Comparison of ENCODE assay signal across 1 cellular context in genomic region chr12:64976131-64976530, GRCh38.
TF ChIP-seq lines count a peak whose summit lies in the region.

No MANE protein-coding gene starts in this region.

TF ChIP-seq in H1, 55 proteins besides CTCF, POLR2A, EP300 and RAD21 (continued from another document):
- no peak for TF ChIP-seq CHD7 (IDR thresholded peaks at IDR 0.05; ENCODE audit: insufficient replicate concordance, low read length)
- no peak for TF ChIP-seq HDAC2 (IDR thresholded peaks at IDR 0.05; ENCODE audit: borderline replicate concordance in 1 of 2, low read depth in 2 of 2, low read length in 2 of 2)
- TF ChIP-seq SP2 (IDR thresholded peaks at IDR 0.05; ENCODE audit: low read length) = no peak
- TF ChIP-seq POLR2AphosphoS5 (IDR thresholded peaks at IDR 0.05; ENCODE audit: low read depth, low read length) = no peak
- no peak for TF ChIP-seq GTF2F1 (IDR thresholded peaks at IDR 0.05; ENCODE audit: borderline replicate concordance, low read depth, low read length)
- TF ChIP-seq ASH2L (IDR thresholded peaks at IDR 0.05; ENCODE audit: low read length) = no peak
- TF ChIP-seq KDM4A (IDR thresholded peaks at IDR 0.05; ENCODE audit: low read depth, low read length, severe bottlenecking) = no peak
- no peak for TF ChIP-seq ATF3 (IDR thresholded peaks at IDR 0.05; ENCODE audit: insufficient read depth, low read depth, low read length)
- no peak for TF ChIP-seq CBX5 (IDR thresholded peaks at IDR 0.05; ENCODE audit: low read depth, low read length)
- no peak for TF ChIP-seq CTBP2 (IDR thresholded peaks at IDR 0.05; ENCODE audit: borderline replicate concordance, insufficient read depth, insufficient read length, low read length)
TF ChIP-seq in H1: peak in this region for 0.
